Comparison of ENCODE assay signal across 13 cellular contexts in genomic region chr1:206575894-206576737, GRCh38. TPM values are rescaled to one million over a fixed set of nuclear protein-coding genes. Genes with fewer than 3 reads are reported as not detected.
DNase-seq lines count a peak whose midpoint lies in the region; ATAC-seq, FAIRE-seq and TF ChIP-seq lines count a peak whose summit lies in the region.
"Had no signal": no experiment of that assay in that cellular context is flagged by ENCODE, and none has a peak within 500 bp of the region (broad histone marks: within the 10 kb centered on the region; RNA-seq: fewer than 3 reads in every experiment).

No MANE protein-coding gene starts in this region.

- peak overlapping the region; percentile 82 for H3K27ac ChIP-seq in liver (ENCODE audit: low read depth in 1 of 2, low read length in 2 of 2)
- H3K27ac ChIP-seq in HepG2 (ENCODE audit: extremely low read length, insufficient read depth, low read length): no peak overlapping the region
- peak overlapping the region; percentile 34 to 58 (median 50) for H3K27ac ChIP-seq in right lobe of liver
- H3K27ac ChIP-seq in upper lobe of right lung: peak overlapping the region; percentile 76

- H3K4me1 ChIP-seq in liver (ENCODE audit: control insufficient read depth in 4 of 4, insufficient read depth in 4 of 4, low read length in 3 of 4): peaks cover 1 to 31% (median 8%) of the 10 kb centered on the region in 4 donors
- H3K4me1 ChIP-seq in HepG2 (ENCODE audit: insufficient read depth, low read length): no peaks in the 10 kb centered on the region
- H3K4me1 ChIP-seq in right lobe of liver: peaks cover 0 to 18% (median 5%) of the 10 kb centered on the region in 4 donors
- peaks cover 77% of the 10 kb centered on the region for H3K4me1 ChIP-seq in upper lobe of right lung
- H3K4me1 ChIP-seq: Caco-2 had no signal

- no peak for FAIRE-seq in HepG2 (lab: Jason Lieb, UNC)

- H3K4me3 Mint-ChIP-seq in activated CD4-positive, alpha-beta memory T cell treated with anti-CD3 and anti-CD28 coated beads for 36 hours: peak overlapping the region; percentile 59
- H3K4me3 Mint-ChIP-seq in mesothelial cell of epicardium: no peak overlapping the region

- no peak overlapping the region for H2AFZ ChIP-seq in HepG2 (ENCODE audit: low read length)

- DNase-seq in HepG2 (ENCODE audit: low spot score) (no peak), right lobe of liver (no peak), upper lobe of right lung (no peak), mesothelial cell of epicardium (ENCODE audit: low spot score in 2 of 2, unreplicated experiment in 2 of 2) (no peak)
- DNase-seq in activated CD4-positive, alpha-beta memory T cell treated with anti-CD3 and anti-CD28 coated beads for 36 hours: no peak
- DNase-seq: activated CD4-positive, alpha-beta T cell treated with anti-CD3 and anti-CD28 coated beads, Interleukin-2, amount 50 U/mL, for 1 hour; Caco-2; GOT3; thyroid gland had no signal

- no peaks in the 10 kb centered on the region for H3K36me3 ChIP-seq in liver (ENCODE audit: control insufficient read depth in 4 of 4, insufficient read depth in 3 of 4, low read depth in 1 of 4, low read length in 3 of 4)
- no peaks in the 10 kb centered on the region for H3K36me3 ChIP-seq in HepG2 (replicated peaks in 1 of 2; ENCODE audit: control insufficient read depth in 1 of 2, insufficient read depth in 2 of 2, low read length in 2 of 2)
- peaks cover 0 to 5% (median 0%) of the 10 kb centered on the region in 4 donors for H3K36me3 ChIP-seq in right lobe of liver
- no peaks in the 10 kb centered on the region for H3K36me3 ChIP-seq in upper lobe of right lung
- H3K36me3 ChIP-seq: thyroid gland had no signal

- no peak for TF ChIP-seq RAD21 in liver (IDR thresholded peaks at IDR 0.05)
- TF ChIP-seq RAD21 in HepG2 (CRISPR knock-in tag; IDR thresholded peaks at IDR 0.05): no peak

- CTCF ChIA-PET in HepG2 (lab: Yijun Ruan, JAX; ENCODE audit: low intra/inter-chr PET ratio, low total read pairs): no interaction called here
- CTCF ChIA-PET in activated CD4-positive, alpha-beta memory T cell treated with anti-CD3 and anti-CD28 coated beads for 36 hours (lab: Charles Lee): interaction anchor here (0.6 to 19.0 kb wide), 9 partner anchors 8 to 97 kb away, joined by 3 to 588 read pairs (median 4); no protein-coding TSS in a partner anchor

- H3K36me3 Mint-ChIP-seq in activated CD4-positive, alpha-beta memory T cell treated with anti-CD3 and anti-CD28 coated beads for 36 hours: peaks cover 77% of the 10 kb centered on the region
- no peaks in the 10 kb centered on the region for H3K36me3 Mint-ChIP-seq in mesothelial cell of epicardium

- no TSS peak for BruUV-seq in HepG2 (replicated peaks; lab: Mats Ljungman, UMichigan)

- TF ChIP-seq POLR2A in HepG2 (IDR thresholded peaks at IDR 0.05; ENCODE audit: insufficient read depth in 1 of 2, low read depth in 2 of 2, low read length in 2 of 2) (no peak), right lobe of liver (IDR thresholded peaks at IDR 0.05) (no peak)

- TF ChIP-seq CTCF in liver (IDR thresholded peaks at IDR 0.05; ENCODE audit: low read depth, low read length, missing input control): no peak
- no peak for TF ChIP-seq CTCF in HepG2 (CRISPR knock-in tag; IDR thresholded peaks at IDR 0.05)
- TF ChIP-seq CTCF in right lobe of liver (IDR thresholded peaks at IDR 0.05): no peak
- TF ChIP-seq CTCF in upper lobe of right lung (IDR thresholded peaks at IDR 0.05): no peak
- no peak for TF ChIP-seq CTCF in mesothelial cell of epicardium (IDR thresholded peaks at IDR 0.05; ENCODE audit: unreplicated experiment)

- TF ChIP-seq EP300 in HepG2 (IDR thresholded peaks at IDR 0.05; ENCODE audit: low read depth in 2 of 2, low read length in 2 of 2) (no peak), HepG2 (CRISPR knock-in tag; IDR thresholded peaks at IDR 0.05; ENCODE audit: borderline replicate concordance) (no peak)

- no peaks in the 10 kb centered on the region for H3K27me3 Mint-ChIP-seq in activated CD4-positive, alpha-beta memory T cell treated with anti-CD3 and anti-CD28 coated beads for 36 hours
- peaks cover 4% of the 10 kb centered on the region for H3K27me3 Mint-ChIP-seq in mesothelial cell of epicardium (ENCODE audit: low read depth)

- in situ Hi-C loops in HepG2 (cut with HindIII; ENCODE audit: extremely low pct_ligation_motif_present, low pct_unique_long_range_greater_than_20kb): no loop called here

- H4K20me1 ChIP-seq in HepG2 (ENCODE audit: insufficient read depth, low read length): no peaks in the 10 kb centered on the region

- POLR2A ChIA-PET in HepG2 (lab: Yijun Ruan, JAX): no interaction called here
- POLR2A ChIA-PET in activated CD4-positive, alpha-beta memory T cell treated with anti-CD3 and anti-CD28 coated beads for 36 hours (lab: Charles Lee): interaction anchor here (0.9 to 12.0 kb wide), 5 partner anchors 15 to 112 kb away, joined by 3 to 546 read pairs (median 4); partner anchors contain the start of gene IKBKE

- H3K27me3 ChIP-seq in liver (ENCODE audit: control insufficient read depth in 4 of 4, insufficient read depth in 4 of 4, low read length in 3 of 4) (no peaks in the 10 kb centered on the region), HepG2 (ENCODE audit: control insufficient read depth in 1 of 2, insufficient read depth in 2 of 2, low read length in 2 of 2) (no peaks in the 10 kb centered on the region), right lobe of liver (no peaks in the 10 kb centered on the region), upper lobe of right lung (no peaks in the 10 kb centered on the region)
- H3K27me3 ChIP-seq: thyroid gland had no signal

- no peaks in the 10 kb centered on the region for H3K9me3 Mint-ChIP-seq in activated CD4-positive, alpha-beta memory T cell treated with anti-CD3 and anti-CD28 coated beads for 36 hours
- no peaks in the 10 kb centered on the region for H3K9me3 Mint-ChIP-seq in mesothelial cell of epicardium

- no peak overlapping the region for H3K4me3 ChIP-seq in liver (ENCODE audit: low read depth in 1 of 3, low read length in 3 of 3)
- H3K4me3 ChIP-seq in HepG2 (replicated peaks in 1 of 3; ENCODE audit: insufficient read depth in 1 of 3, low read depth in 2 of 3, low read length in 3 of 3): no peak overlapping the region
- no peak overlapping the region for H3K4me3 ChIP-seq in right lobe of liver
- no peak overlapping the region for H3K4me3 ChIP-seq in upper lobe of right lung
- H3K4me3 ChIP-seq: smooth muscle cell, thyroid gland had no signal

- H3K9ac ChIP-seq in liver (ENCODE audit: low read depth in 1 of 2, low read length in 2 of 2) (no peak overlapping the region), HepG2 (ENCODE audit: insufficient read depth, low read depth, low read length) (no peak overlapping the region)

- H3K9me3 ChIP-seq in liver (ENCODE audit: control insufficient read depth in 4 of 4, low read length in 3 of 4) (no peaks in the 10 kb centered on the region), HepG2 (ENCODE audit: low read length) (no peaks in the 10 kb centered on the region), right lobe of liver (no peaks in the 10 kb centered on the region), upper lobe of right lung (no peaks in the 10 kb centered on the region)
- H3K9me3 ChIP-seq: Caco-2, thyroid gland had no signal

- H3K4me2 ChIP-seq in HepG2 (ENCODE audit: low read depth, low read length): no peak overlapping the region
- H3K4me2 ChIP-seq: smooth muscle cell had no signal

- ATAC-seq in HepG2: no peak
- ATAC-seq in right lobe of liver: no peak
- no peak for ATAC-seq in upper lobe of right lung
- ATAC-seq in HG03439 (IDR thresholded peaks at IDR 0.05; ENCODE audit: unreplicated experiment): no peak
- ATAC-seq in HG03432 (IDR thresholded peaks at IDR 0.05; ENCODE audit: unreplicated experiment): no peak

- intact Hi-C loops in HepG2 (cut with micrococcal nuclease; ENCODE audit: unreplicated experiment) (no loop called here), right lobe of liver (cut with DNase I) (no loop called here), upper lobe of right lung (cut with DNase I) (no loop called here)
- intact Hi-C loops in activated CD4-positive, alpha-beta memory T cell treated with anti-CD3 and anti-CD28 coated beads for 36 hours (cut with micrococcal nuclease): loop anchor here (1.0 to 5.0 kb wide), 3 partner anchors 13 to 104 kb away; partner anchors contain the start of gene IKBKE

- peak overlapping the region; percentile 99 for H3K27ac Mint-ChIP-seq in activated CD4-positive, alpha-beta memory T cell treated with anti-CD3 and anti-CD28 coated beads for 36 hours
- H3K27ac Mint-ChIP-seq in mesothelial cell of epicardium: no peak overlapping the region

- no peaks in the 10 kb centered on the region for H3K79me2 ChIP-seq in HepG2 (ENCODE audit: insufficient read depth, low read length)

- H3K4me1 Mint-ChIP-seq in activated CD4-positive, alpha-beta memory T cell treated with anti-CD3 and anti-CD28 coated beads for 36 hours (ENCODE audit: low read depth): peaks cover 97% of the 10 kb centered on the region
- H3K4me1 Mint-ChIP-seq in mesothelial cell of epicardium: peaks cover 7% of the 10 kb centered on the region

- WGBS in liver: 92% methylated on average over 3 of the region's 3 CpGs
- WGBS in HepG2 (ENCODE audit: low lambda C conversion rate): 53% methylated on average over 3 of the region's 3 CpGs
- 89% methylated on average over 3 of the region's 3 CpGs for WGBS in right lobe of liver (ENCODE audit: insufficient coverage, low coverage, low lambda C conversion rate, missing lambda C conversion rate)

RNA-seq across cellular contexts. Expression of gene EIF2D, which starts 36.1 kb away (rescaled TPM):
- total RNA-seq in liver (10 to 100 TPM; 26.1 to 30.0 TPM), HepG2 (2016; rRNA removed; fragmentation: Illumina TruSeq; extraction: Trizol) (45.1 and 47.5 TPM in 2 replicates), right lobe of liver (10 to 100 TPM; 18.4 to 29.3 (median 24.4) TPM), upper lobe of right lung (49.8 TPM), mesothelial cell of epicardium (49.6 to 53.3 TPM (median 52.3 TPM) in 3 replicates)
- polyA plus RNA-seq in liver (10 to 100 TPM; 14.7 to 18.1 TPM), HepG2 (2011; rRNA removed) (61.1 and 64.9 TPM in 2 replicates)
- total RNA-seq in HepG2 (2016; cell fraction: cytosol; rRNA removed; fragmentation: Illumina TruSeq; extraction: Trizol; ENCODE audit: low read depth): 43.1 and 44.2 TPM in 2 replicates
- total RNA-seq in HepG2 (2016; cell fraction: insoluble cytoplasmic fraction; rRNA removed; fragmentation: Illumina TruSeq; extraction: Trizol): 44.4 and 45.6 TPM in 2 replicates
- total RNA-seq in HepG2 (2016; cell fraction: membrane; rRNA removed; fragmentation: Illumina TruSeq; extraction: Trizol): 66.4 and 71.1 TPM in 2 replicates
- total RNA-seq in HepG2 (2016; cell fraction: nucleus; rRNA removed; fragmentation: Illumina TruSeq; extraction: Trizol): 33.0 and 33.9 TPM in 2 replicates
- polyA plus RNA-seq in HepG2 (2011; cell fraction: cytosol; rRNA removed): 57.5 and 59.2 TPM in 2 replicates
- polyA plus RNA-seq in HepG2 (2011; cell fraction: nucleus; rRNA removed): 50.4 and 55.0 TPM in 2 replicates
- polyA plus RNA-seq in HepG2 (2012): 35.2 and 37.1 TPM in 2 replicates
- 51.1 and 52.3 TPM in 2 replicates for polyA plus RNA-seq in HepG2 (2016; cell fraction: cytosol; fragmentation: Illumina TruSeq; extraction: Trizol; ENCODE audit: low read depth)
- 56.4 and 58.1 TPM in 2 replicates for polyA plus RNA-seq in HepG2 (2016; cell fraction: insoluble cytoplasmic fraction; fragmentation: Illumina TruSeq; extraction: Trizol; ENCODE audit: low read depth)
- 76.1 and 77.6 TPM in 2 replicates for polyA plus RNA-seq in HepG2 (2016; cell fraction: membrane; fragmentation: Illumina TruSeq; extraction: Trizol; ENCODE audit: low read depth)
- 56.2 and 57.6 TPM in 2 replicates for polyA plus RNA-seq in HepG2 (2016; cell fraction: nucleus; fragmentation: Illumina TruSeq; extraction: Trizol; ENCODE audit: insufficient read depth, low read depth)
- 48.8 and 93.5 TPM in 2 replicates for polyA minus RNA-seq in HepG2 (2011; rRNA and poly(A)+ RNA removed; ENCODE audit: low replicate concordance)
- 21.5 and 22.3 TPM in 2 replicates for polyA minus RNA-seq in HepG2 (2011; cell fraction: cytosol; rRNA and poly(A)+ RNA removed)
- 31.9 and 36.3 TPM in 2 replicates for polyA minus RNA-seq in HepG2 (2011; cell fraction: nucleus; rRNA and poly(A)+ RNA removed)
- 10 to 100 TPM; 84.6 to 87.5 TPM for total RNA-seq in activated CD4-positive, alpha-beta memory T cell treated with anti-CD3 and anti-CD28 coated beads for 36 hours

RNA-seq across cellular contexts. Expression of gene DYRK3, which starts 59.2 kb away (rescaled TPM):
- total RNA-seq in liver (10 to 100 TPM in 1 of 2 donors, 1 to 10 TPM in 1; 7.8 to 41.8 TPM), HepG2 (2016; rRNA removed; fragmentation: Illumina TruSeq; extraction: Trizol) (2.8 and 4.1 TPM in 2 replicates), right lobe of liver (1 to 10 TPM; 2.8 to 5.6 (median 4.0) TPM), upper lobe of right lung (8.1 TPM), mesothelial cell of epicardium (3.3 to 4.6 TPM (median 4.1 TPM) in 3 replicates)
- polyA plus RNA-seq in liver (1 to 10 TPM; 1.5 to 2.1 TPM), HepG2 (2011; rRNA removed) (0.48 and 0.50 TPM in 2 replicates)
- total RNA-seq in HepG2 (2016; cell fraction: cytosol; rRNA removed; fragmentation: Illumina TruSeq; extraction: Trizol; ENCODE audit: low read depth): 0.44 and 0.81 TPM in 2 replicates
- total RNA-seq in HepG2 (2016; cell fraction: insoluble cytoplasmic fraction; rRNA removed; fragmentation: Illumina TruSeq; extraction: Trizol): 3.1 and 4.0 TPM in 2 replicates
- 1.4 and 1.5 TPM in 2 replicates for total RNA-seq in HepG2 (2016; cell fraction: membrane; rRNA removed; fragmentation: Illumina TruSeq; extraction: Trizol)
- total RNA-seq in HepG2 (2016; cell fraction: nucleus; rRNA removed; fragmentation: Illumina TruSeq; extraction: Trizol): 1.7 and 2.7 TPM in 2 replicates
- polyA plus RNA-seq in HepG2 (2011; cell fraction: cytosol; rRNA removed): 0.31 and 0.43 TPM in 2 replicates
- 0.29 and 0.58 TPM in 2 replicates for polyA plus RNA-seq in HepG2 (2011; cell fraction: nucleus; rRNA removed)
- 0.40 and 0.43 TPM in 2 replicates for polyA plus RNA-seq in HepG2 (2012)
- 0.10 and 0.25 TPM in 2 replicates for polyA plus RNA-seq in HepG2 (2016; cell fraction: cytosol; fragmentation: Illumina TruSeq; extraction: Trizol; ENCODE audit: low read depth)
- polyA plus RNA-seq in HepG2 (2016; cell fraction: insoluble cytoplasmic fraction; fragmentation: Illumina TruSeq; extraction: Trizol; ENCODE audit: low read depth): 1.7 and 2.1 TPM in 2 replicates
- polyA plus RNA-seq in HepG2 (2016; cell fraction: membrane; fragmentation: Illumina TruSeq; extraction: Trizol; ENCODE audit: low read depth): 0.34 and 0.35 TPM in 2 replicates
- polyA plus RNA-seq in HepG2 (2016; cell fraction: nucleus; fragmentation: Illumina TruSeq; extraction: Trizol; ENCODE audit: insufficient read depth, low read depth): 1.0 and 1.5 TPM in 2 replicates
- 0.80 and 17.9 TPM in 2 replicates for polyA minus RNA-seq in HepG2 (2011; rRNA and poly(A)+ RNA removed; ENCODE audit: low replicate concordance)
- 0.40 and 1.7 TPM in 2 replicates for polyA minus RNA-seq in HepG2 (2011; cell fraction: cytosol; rRNA and poly(A)+ RNA removed)
- polyA minus RNA-seq in HepG2 (2011; cell fraction: nucleus; rRNA and poly(A)+ RNA removed): 1.2 and 2.0 TPM in 2 replicates
- total RNA-seq in activated CD4-positive, alpha-beta memory T cell treated with anti-CD3 and anti-CD28 coated beads for 36 hours: 10 to 100 TPM; 10.1 to 11.4 TPM
- total RNA-seq: Caco-2 had no signal
